25 cellular contexts compared by ENCODE assay signal in the genomic region with DNA sequence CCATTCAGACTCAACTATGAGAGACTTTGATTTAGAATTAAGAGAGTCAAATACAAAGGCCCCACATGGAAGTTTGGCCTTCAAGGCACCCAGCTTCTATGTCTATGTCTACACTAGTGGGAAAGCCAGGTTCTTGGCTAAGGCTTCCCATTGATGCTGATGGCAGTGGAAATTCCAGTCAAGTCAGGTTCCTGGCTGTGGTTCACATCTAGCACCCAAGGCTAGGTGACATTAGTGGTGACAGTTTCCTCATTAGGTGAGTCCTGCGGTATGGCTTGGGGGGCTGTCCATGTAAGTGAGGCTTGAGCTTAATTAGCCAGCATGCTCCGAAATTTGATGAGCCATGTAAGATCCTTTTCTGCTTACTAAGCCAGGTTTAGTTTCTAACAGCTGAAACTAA.
"Had no signal": no experiment of that assay in that cellular context is flagged by ENCODE, and none has a peak within 500 bp of the region (broad histone marks: within the 10 kb centered on the region; RNA-seq: fewer than 3 reads in every experiment).

No MANE protein-coding gene starts in this region.

- H3K27ac ChIP-seq: colonic mucosa, epithelial cell of prostate, esophagus squamous epithelium, gastrocnemius medialis, left lung, lower lobe of right lung had no signal

- H3K27me3 Mint-ChIP-seq: dendritic cell treated with granulocyte-macrophage colony-stimulating factor and Interleukin-4, amounts not matched to agents 40 ng/mL and 50 ng/mL, for 4 days; effector memory CD8-positive, alpha-beta T cell; memory B cell had no signal

- H3K4me3 Mint-ChIP-seq: dendritic cell treated with granulocyte-macrophage colony-stimulating factor and Interleukin-4, amounts not matched to agents 40 ng/mL and 50 ng/mL, for 4 days; effector memory CD8-positive, alpha-beta T cell; endodermal cell; memory B cell; mesothelial cell of epicardium; naive B cell; naive thymus-derived CD8-positive, alpha-beta T cell had no signal

- H3K4me3 ChIP-seq: colonic mucosa, esophagus squamous epithelium, gastrocnemius medialis, heart right ventricle, left lung, lower lobe of right lung, mucosa of descending colon had no signal

- H3K27ac Mint-ChIP-seq: dendritic cell treated with granulocyte-macrophage colony-stimulating factor and Interleukin-4, amounts not matched to agents 40 ng/mL and 50 ng/mL, for 4 days; effector memory CD8-positive, alpha-beta T cell; endodermal cell; memory B cell; mesothelial cell of epicardium; naive B cell; naive thymus-derived CD8-positive, alpha-beta T cell had no signal

- H3K36me3 Mint-ChIP-seq: memory B cell; mesothelial cell of epicardium; naive B cell; naive thymus-derived CD8-positive, alpha-beta T cell had no signal

- DNase-seq: colonic mucosa; cortex of kidney; effector CD8-positive, alpha-beta T cell; effector memory CD8-positive, alpha-beta T cell; endodermal cell; erythroblast; esophagus squamous epithelium; foreskin fibroblast; foreskin melanocyte; gastrocnemius medialis; glutamatergic neuron; head of caudate nucleus; heart right ventricle; hippocampal formation; left cardiac atrium; left lung; left ventricle myocardium superior; lower lobe of right lung; mucosa of descending colon; naive B cell; naive thymus-derived CD8-positive, alpha-beta T cell had no signal

- H3K4me1 ChIP-seq: colonic mucosa, esophagus squamous epithelium, gastrocnemius medialis, heart right ventricle, left lung, lower lobe of right lung had no signal

- H3K27me3 ChIP-seq: colonic mucosa, esophagus squamous epithelium, gastrocnemius medialis, heart right ventricle, left lung had no signal

- H3K36me3 ChIP-seq: colonic mucosa, esophagus squamous epithelium, gastrocnemius medialis, heart right ventricle, left lung, lower lobe of right lung had no signal

- H3K4me1 Mint-ChIP-seq: endodermal cell; memory B cell; naive B cell; naive thymus-derived CD8-positive, alpha-beta T cell had no signal

- H3K9me3 Mint-ChIP-seq: dendritic cell treated with granulocyte-macrophage colony-stimulating factor and Interleukin-4, amounts not matched to agents 40 ng/mL and 50 ng/mL, for 4 days; endodermal cell; mesothelial cell of epicardium had no signal

- H3K9me3 ChIP-seq: colonic mucosa, esophagus squamous epithelium, gastrocnemius medialis, heart right ventricle, left lung, lower lobe of right lung, mucosa of descending colon had no signal
